Comparison of ENCODE assay signal across 12 cellular contexts in the genomic region with DNA sequence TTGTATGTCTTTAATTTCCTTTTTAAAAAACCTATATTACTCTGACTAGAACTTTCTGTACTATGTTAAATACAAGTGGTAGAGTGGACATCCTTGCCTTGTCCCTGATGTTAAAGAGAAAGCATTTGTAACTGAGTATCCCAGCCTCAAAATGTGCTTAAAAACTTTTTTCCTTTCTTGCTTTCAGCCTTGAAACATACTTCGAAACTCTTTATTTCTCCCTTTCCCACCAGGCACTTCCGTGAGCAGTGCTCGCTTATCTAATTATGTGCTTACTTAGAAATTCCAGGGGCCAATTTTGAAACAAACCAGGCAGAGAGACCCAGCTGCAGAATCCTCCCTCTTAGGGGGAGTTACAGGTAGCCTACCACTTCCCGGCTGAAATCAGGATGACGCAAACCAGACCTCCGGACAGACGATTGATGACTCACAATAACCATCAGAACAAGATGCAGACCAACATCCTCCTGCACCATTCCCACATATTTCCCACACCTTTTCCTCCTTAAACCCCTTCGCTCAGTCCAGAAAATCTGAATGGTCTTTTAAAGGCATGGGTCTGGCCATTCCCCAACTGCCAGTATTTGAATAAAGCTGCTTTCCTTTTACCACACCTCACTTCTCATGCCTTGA. TPM values are rescaled to one million over a fixed set of nuclear protein-coding genes. Genes with fewer than 3 reads are reported as not detected.
"Had no signal": no experiment of that assay in that cellular context is flagged by ENCODE, and none has a peak within 500 bp of the region (broad histone marks: within the 10 kb centered on the region; RNA-seq: fewer than 3 reads in every experiment).

No MANE protein-coding gene starts in this region.

RNA-seq across cellular contexts. Expression of a gene that starts 2.5 kb away (rescaled TPM):
- total RNA-seq: activated B cell treated with CpG ODN at 0.5 μM for 24 hours; activated CD8-positive, alpha-beta T cell treated with anti-CD3 and anti-CD28 coated beads for 36 hours; activated T-cell treated with anti-CD3 and anti-CD28 coated beads, Interleukin-2, amount 50 U/mL, for 4 hours; adrenal gland; fibroblast of lung; neural crest cell; osteocyte; psoas muscle; right lobe of liver had no signal

RNA-seq across cellular contexts. Expression of a gene that starts 18.2 kb away (rescaled TPM):
- total RNA-seq: activated B cell treated with CpG ODN at 0.5 μM for 24 hours; activated CD8-positive, alpha-beta T cell treated with anti-CD3 and anti-CD28 coated beads for 36 hours; activated T-cell treated with anti-CD3 and anti-CD28 coated beads, Interleukin-2, amount 50 U/mL, for 4 hours; adrenal gland; fibroblast of lung; neural crest cell; osteocyte; psoas muscle; right lobe of liver; spleen had no signal

RNA-seq across cellular contexts. Expression of a gene that starts 22.1 kb away (rescaled TPM):
- total RNA-seq: activated B cell treated with CpG ODN at 0.5 μM for 24 hours; activated CD8-positive, alpha-beta T cell treated with anti-CD3 and anti-CD28 coated beads for 36 hours; activated T-cell treated with anti-CD3 and anti-CD28 coated beads, Interleukin-2, amount 50 U/mL, for 4 hours; adrenal gland; fibroblast of lung; lower leg skin; neural crest cell; osteocyte; right lobe of liver; spleen; suprapubic skin had no signal
